ENCODE assay signal across 8 cellular contexts in the genomic region with DNA sequence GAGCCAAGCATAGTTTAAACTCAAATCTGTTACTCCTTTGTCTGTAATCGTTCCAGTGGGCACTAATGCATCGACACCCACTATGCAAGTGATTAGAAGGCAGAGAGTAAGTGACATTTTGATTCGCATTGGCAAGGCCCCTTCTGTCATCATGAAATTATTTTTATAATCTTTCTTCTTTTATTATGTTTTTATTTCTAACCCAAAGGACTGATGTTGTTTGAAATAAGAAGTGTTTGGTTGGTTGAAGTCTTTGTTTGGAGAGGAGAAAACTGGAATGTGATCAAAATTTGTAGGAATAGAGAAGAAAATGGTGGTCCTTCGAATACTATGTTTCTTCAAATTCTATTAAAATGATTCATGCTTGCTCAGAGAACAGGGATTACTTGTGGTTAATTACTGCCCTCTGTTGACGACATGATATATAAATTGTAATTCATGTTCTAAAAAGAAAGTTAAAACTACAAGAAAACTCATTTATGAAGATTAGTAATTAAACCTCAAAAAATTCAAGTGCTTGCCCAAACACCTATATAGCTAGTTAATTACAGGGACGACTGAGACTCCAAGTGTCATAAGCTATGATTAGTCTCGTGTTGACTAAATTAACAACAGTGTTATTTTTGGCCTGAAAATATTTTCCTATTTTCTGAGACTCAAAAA. TPM values are rescaled to one million over a fixed set of nuclear protein-coding genes. Genes with fewer than 3 reads are reported as not detected.
A peak's percentile ranks its signal among the peaks of the same experiment; 100 is the strongest.
DNase-seq lines count a peak whose midpoint lies in the region; ATAC-seq and TF ChIP-seq lines count a peak whose summit lies in the region.

No MANE protein-coding gene starts in this region.

- no peak overlapping the region for H3K4ac ChIP-seq in mesendoderm (ENCODE audit: low read depth, low read length)

- DNase-seq in Caki2 (ENCODE audit: low read depth) (peak; percentile 47), HEK293T (ENCODE audit: extremely low spot score) (peak; percentile 22), NCI-H446 treated with DMSO at 0.1 percent for 48 hours (lab: John Stamatoyannopoulos, UW) (peak; percentile 64), chondrocyte (ENCODE audit: low spot score) (no peak), mesendoderm (peak; percentile 77)
- DNase-seq in stimulated activated CD4-positive, alpha-beta T cell treated with anti-CD3 and anti-CD28 coated beads, Interleukin-4, amount 100 ng/mL, for 1 hour = no peak

- no peak overlapping the region for H2AK5ac ChIP-seq in mesendoderm (ENCODE audit: low read length)

- no peak overlapping the region for H3K9ac ChIP-seq in mesendoderm (ENCODE audit: low read length)

- peak; percentile 79 for TF ChIP-seq CTCF in chondrocyte (IDR thresholded peaks at IDR 0.05)

- no peaks in the 10 kb centered on the region for H3K36me3 ChIP-seq in mesendoderm (ENCODE audit: control insufficient read depth, insufficient read depth, low read length)

- H3K27ac ChIP-seq in mesendoderm (ENCODE audit: low read depth, low read length) = no peak overlapping the region

- H2BK15ac ChIP-seq in mesendoderm (replicated peaks; ENCODE audit: low read depth) = no peak overlapping the region

- H3K56ac ChIP-seq in mesendoderm (ENCODE audit: low read length) = no peak overlapping the region

- H3K4me1 ChIP-seq in mesendoderm (ENCODE audit: control insufficient read depth, low read depth, low read length) = peaks cover 3% of the 10 kb centered on the region

- no peaks in the 10 kb centered on the region for H3K36me3 Mint-ChIP-seq in chondrocyte (ENCODE audit: low read depth)

- POLR2A ChIA-PET in HEK293T (lab: Yijun Ruan, JAX) = no interaction called here

- peak overlapping the region; percentile 78 for H3K27ac Mint-ChIP-seq in chondrocyte (ENCODE audit: unreplicated experiment)

- no peaks in the 10 kb centered on the region for H3K27me3 ChIP-seq in mesendoderm (ENCODE audit: insufficient read depth, low read length, poor library complexity)

- WGBS in mesendoderm (ENCODE audit: extremely low coverage, insufficient coverage, low lambda C conversion rate) = no CpG with 5 or more reads among the region's 7 CpGs

- H3K4me1 Mint-ChIP-seq in chondrocyte (ENCODE audit: low read depth) = peaks cover 14% of the 10 kb centered on the region

- peak overlapping the region; percentile 38 for H2BK120ac ChIP-seq in mesendoderm (ENCODE audit: low read depth, low read length)

- CTCF ChIA-PET in HEK293T (lab: Yijun Ruan, JAX) = interaction anchor here (0.5 to 8.2 kb wide), 9 partner anchors 28 to 722 kb away, joined by 3 to 88 read pairs (median 4); no protein-coding TSS in a partner anchor

- peak overlapping the region; percentile 23 for H3K4me3 Mint-ChIP-seq in chondrocyte (ENCODE audit: unreplicated experiment)

- no peak overlapping the region for H3K23ac ChIP-seq in mesendoderm (ENCODE audit: low read length)

- H3K27me3 Mint-ChIP-seq in chondrocyte (ENCODE audit: low read depth) = no peaks in the 10 kb centered on the region

- H4K5ac ChIP-seq in mesendoderm (ENCODE audit: low read length) = no peak overlapping the region

- in situ Hi-C loops in Caki2 (cut with HindIII; ENCODE audit: low pct_unique_long_range_greater_than_20kb, low sequenced_read_pairs) = no loop called here

- H4K8ac ChIP-seq in mesendoderm (ENCODE audit: low read depth, low read length) = no peak overlapping the region

- no peak overlapping the region for H2BK5ac ChIP-seq in mesendoderm (ENCODE audit: low read length)

- H3K18ac ChIP-seq in mesendoderm (ENCODE audit: low read length) = peak overlapping the region; percentile 84

- no peak overlapping the region for H3K4me2 ChIP-seq in mesendoderm (ENCODE audit: low read length)

- no peak overlapping the region for H3K4me3 ChIP-seq in mesendoderm (ENCODE audit: low read length)

- no peaks in the 10 kb centered on the region for H3K79me2 ChIP-seq in mesendoderm (ENCODE audit: control insufficient read depth, insufficient read depth, low read length)

- ATAC-seq in GM21447 (IDR thresholded peaks at IDR 0.05; ENCODE audit: unreplicated experiment) (no peak), GM19455 (IDR thresholded peaks at IDR 0.05; ENCODE audit: unreplicated experiment) (no peak)

- H3K79me1 ChIP-seq in mesendoderm (ENCODE audit: low read length) = no peaks in the 10 kb centered on the region

- no peaks in the 10 kb centered on the region for H3K9me3 Mint-ChIP-seq in chondrocyte (ENCODE audit: low read depth)

TF ChIP-seq in HEK293T, 16 proteins besides CTCF, POLR2A, EP300 and RAD21:
- no peak for TF ChIP-seq LEF1 (IDR thresholded peaks at IDR 0.05; ENCODE audit: borderline replicate concordance)
- TF ChIP-seq, protein P1, sequence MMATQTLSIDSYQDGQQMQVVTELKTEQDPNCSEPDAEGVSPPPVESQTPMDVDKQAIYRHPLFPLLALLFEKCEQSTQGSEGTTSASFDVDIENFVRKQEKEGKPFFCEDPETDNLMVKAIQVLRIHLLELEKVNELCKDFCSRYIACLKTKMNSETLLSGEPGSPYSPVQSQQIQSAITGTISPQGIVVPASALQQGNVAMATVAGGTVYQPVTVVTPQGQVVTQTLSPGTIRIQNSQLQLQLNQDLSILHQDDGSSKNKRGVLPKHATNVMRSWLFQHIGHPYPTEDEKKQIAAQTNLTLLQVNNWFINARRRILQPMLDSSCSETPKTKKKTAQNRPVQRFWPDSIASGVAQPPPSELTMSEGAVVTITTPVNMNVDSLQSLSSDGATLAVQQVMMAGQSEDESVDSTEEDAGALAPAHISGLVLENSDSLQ (IDR thresholded peaks at IDR 0.05) = peak; percentile 78
TF ChIP-seq in HEK293T: peak in this region for 1.

RNA-seq across cellular contexts. Expression of a gene that starts 26.4 kb away (rescaled TPM):
- total RNA-seq in Caki2 (2014; rRNA removed; shearing (Covaris generic); ENCODE audit: low replicate concordance) = 25.4 and 32.6 TPM in 2 replicates
- 116 to 173 TPM (median 161 TPM) in 3 replicates for total RNA-seq in chondrocyte
- 7.2 TPM for polyA plus RNA-seq in mesendoderm (2013, experiment 1 of 2)
- polyA plus RNA-seq in mesendoderm (2013, experiment 2 of 2) = 7.3 TPM

Comparison
In these comparisons a context has a peak if more than half of its experiments do, and no peak if none do; other contexts are left out.
1. DNase-seq: peak in Caki2 (single experiment), HEK293T (single experiment), NCI-H446 treated with DMSO at 0.1 percent for 48 hours (single experiment) and mesendoderm (single experiment); none in chondrocyte (single experiment) and stimulated activated CD4-positive, alpha-beta T cell treated with anti-CD3 and anti-CD28 coated beads, Interleukin-4, amount 100 ng/mL, for 1 hour (single experiment).